ENCODE assay signal across 22 cellular contexts in the genomic region with DNA sequence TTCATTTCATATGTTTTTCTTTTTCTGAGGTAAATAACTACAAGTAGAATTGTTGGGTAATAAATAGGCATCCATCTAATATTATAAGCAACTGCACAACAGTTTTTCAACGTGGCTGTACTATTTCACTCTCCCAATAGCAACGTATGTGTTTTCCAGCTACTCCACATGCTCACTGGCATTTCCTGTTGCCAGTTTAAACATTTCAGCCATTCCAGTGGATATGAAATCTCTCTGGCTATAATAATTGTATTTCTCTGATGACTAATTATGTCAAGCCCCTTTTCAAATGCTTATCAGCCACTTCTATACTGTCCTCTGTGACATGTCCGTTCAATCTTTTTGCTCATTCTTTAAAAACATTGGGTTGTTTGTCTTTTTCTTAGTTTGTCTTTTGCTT. TPM values are rescaled to one million over a fixed set of nuclear protein-coding genes. Genes with fewer than 3 reads are reported as not detected.
DNase-seq lines count a peak whose midpoint lies in the region; ATAC-seq and TF ChIP-seq lines count a peak whose summit lies in the region.
"Had no signal": no experiment of that assay in that cellular context is flagged by ENCODE, and none has a peak within 500 bp of the region (broad histone marks: within the 10 kb centered on the region; RNA-seq: fewer than 3 reads in every experiment).

No MANE protein-coding gene starts in this region.

- H2AFZ ChIP-seq in SK-N-SH (ENCODE audit: low read depth) = 0 out of 2 replicates have a peak overlapping the region, but pooled peaks have one; percentile 20
- H2AFZ ChIP-seq: parathyroid adenoma had no signal

- no peak overlapping the region for H3K9ac ChIP-seq in SK-N-SH
- H3K9ac ChIP-seq: parathyroid adenoma had no signal

- 0 out of 4 replicates have a peak, but pooled peaks cover 0 to 11% of the 10 kb centered on the region in 2 experiments for H3K4me1 ChIP-seq in SK-N-SH (ENCODE audit: control insufficient read depth in 1 of 2, insufficient read depth in 2 of 2, low read depth in 1 of 2, low read length in 1 of 2)
- H3K4me1 ChIP-seq in right cardiac atrium (ENCODE audit: control insufficient read depth, insufficient read depth, low read length) = peaks cover 2% of the 10 kb centered on the region
- H3K4me1 ChIP-seq: colonic mucosa, gastroesophageal sphincter, parathyroid adenoma had no signal

- H3K27ac ChIP-seq in SK-N-SH (ENCODE audit: low read depth in 2 of 2, low read length in 1 of 2) = peak overlapping the region in 1 of 2 experiments; percentile 6; a peak in 1 of 4 replicates
- H3K27ac ChIP-seq in right cardiac atrium (ENCODE audit: low read length) = no peak overlapping the region
- H3K27ac ChIP-seq: colonic mucosa, gastroesophageal sphincter, parathyroid adenoma, thoracic aorta had no signal

- H3K27me3 ChIP-seq in SK-N-SH (ENCODE audit: insufficient read depth) (no peaks in the 10 kb centered on the region), right cardiac atrium (ENCODE audit: control insufficient read depth, insufficient read depth) (no peaks in the 10 kb centered on the region)
- H3K27me3 ChIP-seq: colonic mucosa, gastroesophageal sphincter had no signal

- no peak overlapping the region for H3K4me2 ChIP-seq in SK-N-SH

- H3K79me2 ChIP-seq in SK-N-SH (ENCODE audit: insufficient read depth) = no peaks in the 10 kb centered on the region
- H3K79me2 ChIP-seq: parathyroid adenoma had no signal

- no peaks in the 10 kb centered on the region for H3K9me3 ChIP-seq in SK-N-SH
- no peaks in the 10 kb centered on the region for H3K9me3 ChIP-seq in right cardiac atrium (ENCODE audit: control insufficient read depth, low read length)
- H3K9me3 ChIP-seq: colonic mucosa, gastroesophageal sphincter, thoracic aorta had no signal

- TF ChIP-seq EP300 in SK-N-SH (IDR thresholded peaks at IDR 0.05; ENCODE audit: borderline replicate concordance in 1 of 2, low read depth in 1 of 2, low read length in 1 of 2) = no peak

- DNase-seq in EH (ENCODE audit: low read depth) (peak; percentile 72), SK-N-SH (no peak), dermis microvascular lymphatic vessel endothelial cell (ENCODE audit: low read depth in 2 of 2) (peak; percentile 80 to 90), lung microvascular endothelial cell (ENCODE audit: low read depth in 2 of 2) (peak; percentile 77 to 86), NCI-H446 treated with DMSO at 0.1 percent for 48 hours (lab: John Stamatoyannopoulos, UW) (no peak), right cardiac atrium (no peak)
- DNase-seq in activated effector memory CD4-positive, alpha-beta T cell treated with anti-CD3 and anti-CD28 coated beads, Interleukin-2, amount 50 U/mL, for 16 hours = no peak
- DNase-seq: ACHN; activated CD4-positive, CD25-positive, alpha-beta regulatory T cell; activated CD8-positive, alpha-beta T cell treated with anti-CD3 and anti-CD28 coated beads, Interleukin-2, amount 10 ng/mL, durations not matched to agents 7 days and 5 days; activated naive CD4-positive, alpha-beta T cell treated with anti-CD3 and anti-CD28 coated beads, Interleukin-2, amount 50 U/mL, for 16 hours; activated T-cell treated with anti-CD3 and anti-CD28 coated beads, Interleukin-2, amount 50 U/mL, for 1 hour; colonic mucosa; GDM1; H7; naive thymus-derived CD4-positive, alpha-beta T cell; NCI-H187 had no signal

- WGBS in SK-N-SH (ENCODE audit: low lambda C conversion rate) = 29% methylated on average over 3 of the region's 3 CpGs
- whole genome bisulfite sequencing in right cardiac atrium = 43% methylated on average over 3 of the region's 3 CpGs

- H3K36me3 ChIP-seq in SK-N-SH (replicated peaks in 1 of 2; ENCODE audit: control insufficient read depth in 1 of 2, insufficient read depth in 2 of 2, low read length in 1 of 2) = no peaks in the 10 kb centered on the region
- H3K36me3 ChIP-seq: colonic mucosa, gastroesophageal sphincter, thoracic aorta had no signal

- H3K9me2 ChIP-seq in SK-N-SH = no peaks in the 10 kb centered on the region

- TF ChIP-seq CTCF in SK-N-SH (IDR thresholded peaks at IDR 0.05) = no peak

- H4K20me1 ChIP-seq in SK-N-SH (ENCODE audit: insufficient read depth) = no peaks in the 10 kb centered on the region

- no peak for ATAC-seq in GM19467 (IDR thresholded peaks at IDR 0.05; ENCODE audit: unreplicated experiment)
- ATAC-seq in right cardiac atrium = no peak
- ATAC-seq: activated CD8-positive, alpha-beta T cell treated with anti-CD3 and anti-CD28 coated beads, Interleukin-2, amount 10 ng/mL, durations not matched to agents 7 days and 5 days; gastroesophageal sphincter; naive thymus-derived CD4-positive, alpha-beta T cell; stimulated activated effector memory CD8-positive, alpha-beta T cell treated with anti-CD3 and anti-CD28 coated beads, Interleukin-12 subunit alpha, Interleukin-12 subunit beta, amount 100 ng/mL, for 72 hours had no signal

- intact Hi-C loops in right cardiac atrium (cut with DNase I) = no loop called here

- CTCF ChIA-PET in SK-N-SH (lab: Yijun Ruan, JAX) = no interaction called here

- no peak overlapping the region for H3K4me3 ChIP-seq in SK-N-SH (ENCODE audit: low read depth in 2 of 2, low read length in 1 of 2)
- no peak overlapping the region for H3K4me3 ChIP-seq in right cardiac atrium (ENCODE audit: low read length)
- H3K4me3 ChIP-seq: colonic mucosa, gastroesophageal sphincter, thoracic aorta had no signal

- TF ChIP-seq RAD21 in SK-N-SH (IDR thresholded peaks at IDR 0.05; ENCODE audit: low read length) = no peak

- peaks cover 6% of the 10 kb centered on the region for H3F3A ChIP-seq in SK-N-SH (replicated peaks; ENCODE audit: insufficient read depth)

- POLR2A ChIA-PET in SK-N-SH (lab: Yijun Ruan, JAX) = no interaction called here

TF ChIP-seq in SK-N-SH, 30 proteins besides CTCF, POLR2A, EP300 and RAD21:
- TF ChIP-seq TCF12 (IDR thresholded peaks at IDR 0.05) (peak; percentile 16; the same call in 1 of the 2 replicates), SMC3 (IDR thresholded peaks at IDR 0.05; ENCODE audit: low read depth, low read length) (no peak)
- TF ChIP-seq, protein P1, sequence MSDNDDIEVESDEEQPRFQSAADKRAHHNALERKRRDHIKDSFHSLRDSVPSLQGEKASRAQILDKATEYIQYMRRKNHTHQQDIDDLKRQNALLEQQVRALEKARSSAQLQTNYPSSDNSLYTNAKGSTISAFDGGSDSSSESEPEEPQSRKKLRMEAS (IDR thresholded peaks at IDR 0.05; ENCODE audit: low read depth) = peak; percentile 55

RNA-seq across cellular contexts. Expression of a gene that starts 26.8 kb away (rescaled TPM):
- polyA plus RNA-seq in SK-N-SH (2012; rRNA removed) (1.2 and 1.3 TPM in 2 replicates), right cardiac atrium (1.9 TPM)
- polyA plus RNA-seq in SK-N-SH (2012; cell fraction: cytosol; rRNA removed) = 0.90 and 1.6 TPM in 2 replicates
- 0.47 and 0.83 TPM in 2 replicates for polyA plus RNA-seq in SK-N-SH (2012; cell fraction: nucleus; rRNA removed)
- total RNA-seq in dermis microvascular lymphatic vessel endothelial cell (0.25 and 0.26 TPM in 2 replicates), lung microvascular endothelial cell (0.22 TPM in 1 of 2 replicates, not detected in the other), right cardiac atrium (10 to 100 TPM in 1 of 4 donors, 1 to 10 TPM in 3; 3.3 to 12.4 (median 8.2) TPM)
- total RNA-seq: H7 had no signal

Comparison
In these comparisons a context has a peak if more than half of its experiments do, and no peak if none do; other contexts are left out.
1. DNase-seq: peak in EH (single experiment), dermis microvascular lymphatic vessel endothelial cell (2 of 2) and lung microvascular endothelial cell (2 of 2); none in SK-N-SH (single experiment), activated effector memory CD4-positive, alpha-beta T cell treated with anti-CD3 and anti-CD28 coated beads, Interleukin-2, amount 50 U/mL, for 16 hours (single experiment), NCI-H446 treated with DMSO at 0.1 percent for 48 hours (single experiment) and right cardiac atrium (0 of 3).